Comparison of ENCODE assay signal across 12 cellular contexts in the genomic region with DNA sequence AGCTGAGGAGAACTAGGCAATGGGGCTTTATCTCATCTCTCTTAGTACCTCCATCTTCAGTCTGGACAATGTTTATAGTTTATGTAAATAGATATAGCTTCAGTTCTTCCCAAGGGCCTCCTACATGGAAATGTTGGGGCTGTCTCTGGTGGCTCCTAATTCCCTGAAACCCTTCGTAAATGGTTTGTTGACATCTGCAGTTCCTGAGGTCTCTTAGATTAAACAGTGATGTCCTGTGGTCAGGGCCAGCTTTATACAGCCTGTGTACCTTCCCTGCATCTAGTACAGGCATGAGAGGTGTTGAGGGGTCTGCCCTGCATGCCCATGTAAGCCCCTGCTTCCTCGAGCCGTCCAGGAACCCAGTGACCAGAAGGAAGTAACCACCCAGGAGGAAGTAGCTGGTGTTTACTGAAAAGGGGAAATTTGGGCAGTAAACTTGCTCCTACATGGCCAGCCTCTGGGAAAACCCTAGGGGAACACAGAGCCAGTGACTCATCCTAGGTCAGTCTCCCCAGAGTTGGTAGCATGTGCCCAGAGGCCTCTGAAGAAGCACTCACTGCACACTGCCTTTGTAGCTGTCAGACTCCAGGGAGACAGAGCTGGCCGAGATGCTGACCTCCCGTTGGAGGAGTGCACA. TPM values are rescaled to one million over a fixed set of nuclear protein-coding genes. Genes with fewer than 3 reads are reported as not detected.
DNase-seq lines count a peak whose midpoint lies in the region; ATAC-seq and TF ChIP-seq lines count a peak whose summit lies in the region.
"Had no signal": no experiment of that assay in that cellular context is flagged by ENCODE, and none has a peak within 500 bp of the region (broad histone marks: within the 10 kb centered on the region; RNA-seq: fewer than 3 reads in every experiment).

No MANE protein-coding gene starts in this region.

- H3K9me3 ChIP-seq in colonic mucosa (no peaks in the 10 kb centered on the region), mucosa of rectum (ENCODE audit: control insufficient read depth in 2 of 2, low read length in 2 of 2) (no peaks in the 10 kb centered on the region)

- no peak for TF ChIP-seq CTCF in colonic mucosa (IDR thresholded peaks at IDR 0.05)

- H3K4me3 ChIP-seq in colonic mucosa (no peak overlapping the region), mucosa of rectum (ENCODE audit: low read length in 2 of 2) (no peak overlapping the region)

- ATAC-seq in HG03159 (IDR thresholded peaks at IDR 0.05; ENCODE audit: unreplicated experiment) (no peak), GM19023 (IDR thresholded peaks at IDR 0.05; ENCODE audit: unreplicated experiment) (no peak), GM18511 (IDR thresholded peaks at IDR 0.05; ENCODE audit: unreplicated experiment) (no peak)

- H3K27ac ChIP-seq in colonic mucosa: peak overlapping the region; percentile 64
- H3K27ac ChIP-seq in mucosa of rectum (ENCODE audit: low read depth in 2 of 2, low read length in 2 of 2): peak overlapping the region; percentile 38 to 54

- H3K9ac ChIP-seq in colonic mucosa (ENCODE audit: low read depth in 2 of 2, low read length in 2 of 2): peak overlapping the region in 1 of 2 donors; percentile 51
- H3K9ac ChIP-seq in mucosa of rectum (ENCODE audit: low read depth in 1 of 2, low read length in 2 of 2): no peak overlapping the region

- intact Hi-C loops in colonic mucosa (cut with DNase I): no loop called here

- H3K36me3 ChIP-seq in colonic mucosa (no peaks in the 10 kb centered on the region), mucosa of rectum (ENCODE audit: control insufficient read depth in 2 of 2, insufficient read depth in 2 of 2, low read length in 2 of 2) (no peaks in the 10 kb centered on the region)

- peaks cover 13% of the 10 kb centered on the region for H3K4me1 ChIP-seq in colonic mucosa
- peaks cover 24 to 30% of the 10 kb centered on the region in 2 donors for H3K4me1 ChIP-seq in mucosa of rectum (ENCODE audit: control insufficient read depth in 2 of 2, insufficient read depth in 2 of 2, low read length in 2 of 2)

- DNase-seq in A172 (ENCODE audit: low spot score) (peak; percentile 23), H4 (ENCODE audit: low spot score) (peak; percentile 33), colonic mucosa (peak; percentile 57), dedifferentiated amniotic fluid mesenchymal stem cell (ENCODE audit: extremely low spot score) (no peak)
- DNase-seq: CD4-positive, alpha-beta memory T cell; central memory CD4-positive, alpha-beta T cell; NCI-H2171 had no signal

- H3K27me3 ChIP-seq in colonic mucosa (no peaks in the 10 kb centered on the region), mucosa of rectum (ENCODE audit: control insufficient read depth in 2 of 2, insufficient read depth in 2 of 2, low read length in 2 of 2) (no peaks in the 10 kb centered on the region)

RNA-seq across cellular contexts. Expression of a gene that starts 4.7 kb away (rescaled TPM):
- 14.5 and 14.9 TPM in 2 replicates for total RNA-seq in A172 (2014; rRNA removed; shearing (Covaris generic))
- total RNA-seq in H4 (2014; rRNA removed; shearing (Covaris generic)): 12.3 and 13.8 TPM in 2 replicates
- 10 to 100 TPM; 35.9 to 49.1 TPM for total RNA-seq in colonic mucosa

RNA-seq across cellular contexts. Expression of a gene that starts 10.1 kb away (rescaled TPM):
- total RNA-seq in A172 (2014; rRNA removed; shearing (Covaris generic)): not detected in 2 replicates
- not detected in 2 replicates for total RNA-seq in H4 (2014; rRNA removed; shearing (Covaris generic))
- 1 to 10 TPM in 1 of 2 donors, under 1 TPM in 1; 0.58 to 1.6 TPM for total RNA-seq in colonic mucosa
- total RNA-seq: CD4-positive, alpha-beta memory T cell; LHCN-M2 had no signal

RNA-seq across cellular contexts. Expression of a gene that starts 49.0 kb away (rescaled TPM):
- total RNA-seq in A172 (2014; rRNA removed; shearing (Covaris generic)): 10.7 and 14.4 TPM in 2 replicates
- 1.1 TPM in 1 of 2 replicates, not detected in the other for total RNA-seq in H4 (2014; rRNA removed; shearing (Covaris generic))
- 10 to 100 TPM in 1 of 2 donors, 1 to 10 TPM in 1; 6.8 to 14.6 TPM for total RNA-seq in colonic mucosa
